19 cellular contexts compared by ENCODE assay signal in the genomic region with DNA sequence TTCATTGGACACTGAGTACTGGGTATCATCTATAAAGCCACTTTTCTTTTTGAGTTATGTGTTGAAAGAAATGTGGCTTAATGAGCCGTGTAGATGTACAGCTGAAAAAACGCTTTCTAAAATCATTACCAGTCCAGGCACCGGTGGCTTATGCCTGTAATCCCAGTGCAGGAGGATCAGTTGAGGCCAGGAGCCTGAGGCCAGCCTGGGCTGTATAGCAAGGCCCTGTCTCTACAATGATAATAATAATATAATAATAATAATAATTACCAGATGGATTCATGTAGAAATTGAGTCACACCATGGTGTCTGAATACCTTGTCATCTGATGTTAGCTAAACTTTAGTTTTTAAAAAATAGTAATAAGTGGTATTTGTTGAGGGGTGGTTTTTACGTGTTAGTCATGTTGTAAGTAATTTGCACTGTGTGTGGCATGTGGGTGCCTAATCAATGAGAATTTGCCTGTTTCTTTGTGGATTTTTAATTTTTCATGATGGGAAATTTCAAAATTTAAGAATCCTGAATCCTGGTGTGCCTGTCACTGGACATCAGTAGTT. TPM values are rescaled to one million over a fixed set of nuclear protein-coding genes. Genes with fewer than 3 reads are reported as not detected.
DNase-seq lines count a peak whose midpoint lies in the region; ATAC-seq and TF ChIP-seq lines count a peak whose summit lies in the region.
"Had no signal": no experiment of that assay in that cellular context is flagged by ENCODE, and none has a peak within 500 bp of the region (broad histone marks: within the 10 kb centered on the region; RNA-seq: fewer than 3 reads in every experiment).

No MANE protein-coding gene starts in this region.

- intact Hi-C loops in MCF 10A (cut with micrococcal nuclease) (no loop called here), mammary epithelial cell (cut with micrococcal nuclease) (loop anchor here (10.0 kb wide), 1 partner anchor 310 kb away; no protein-coding TSS in a partner anchor), activated B cell treated with CpG ODN at 0.5 μM for 24 hours (cut with micrococcal nuclease) (loop anchor here (5.0 to 10.0 kb wide), 2 partner anchors 307 to 420 kb away; a partner anchor contains a TSS)

- TF ChIP-seq CTCF in MCF 10A (IDR thresholded peaks at IDR 0.05; ENCODE audit: unreplicated experiment) (no peak), mammary epithelial cell (conservative IDR thresholded peaks at IDR 0.05 in 1 of 2, IDR thresholded peaks at IDR 0.05 in 1 of 2; ENCODE audit: extremely low read depth in 1 of 2, insufficient read depth in 1 of 2, low read depth in 1 of 2, low read length in 2 of 2) (no peak), activated B cell treated with CpG ODN at 0.5 μM for 24 hours (IDR thresholded peaks at IDR 0.05) (no peak), endothelial cell (IDR thresholded peaks at IDR 0.05; ENCODE audit: unreplicated experiment) (no peak), HFFc6 (IDR thresholded peaks at IDR 0.05) (no peak)

- in situ Hi-C loops in mammary epithelial cell (cut with MboI; ENCODE audit: low sequenced_read_pairs in 2 of 2), result no loop called here

- H3K27me3 ChIP-seq in mammary epithelial cell (ENCODE audit: insufficient read depth, low read length), result no peaks in the 10 kb centered on the region
- H3K27me3 ChIP-seq: BE2C, sigmoid colon, upper lobe of right lung had no signal

- H3K27ac Mint-ChIP-seq in MCF 10A (ENCODE audit: low read depth, unreplicated experiment) (peak overlapping the region; percentile 76), activated B cell treated with CpG ODN at 0.5 μM for 24 hours (peak overlapping the region; percentile 93), endothelial cell (ENCODE audit: unreplicated experiment) (peak overlapping the region; percentile 64), HFFc6 (no peak overlapping the region)

- H3K4me1 Mint-ChIP-seq in MCF 10A (ENCODE audit: insufficient read depth, unreplicated experiment) (peaks cover 16% of the 10 kb centered on the region), activated B cell treated with CpG ODN at 0.5 μM for 24 hours (peaks cover 87% of the 10 kb centered on the region), endothelial cell (ENCODE audit: unreplicated experiment) (peaks cover 70% of the 10 kb centered on the region), HFFc6 (ENCODE audit: low read depth) (peaks cover 6% of the 10 kb centered on the region; the same call in 1 of the 2 replicates)

- POLR2A ChIA-PET in MCF 10A (lab: Yijun Ruan, JAX) (interaction anchor here (1.0 kb wide), 1 partner anchor 22 kb away, joined by 6 read pairs; no protein-coding TSS in a partner anchor), activated B cell treated with CpG ODN at 0.5 μM for 24 hours (lab: Charles Lee) (interaction anchor here (0.8 to 3.9 kb wide), 7 partner anchors 15 to 445 kb away, joined by 3 to 44 read pairs (median 11); a partner anchor contains a TSS)

- no peak overlapping the region for H2AFZ ChIP-seq in mammary epithelial cell (ENCODE audit: low read depth, low read length)

- H3K9me3 ChIP-seq in mammary epithelial cell (replicated peaks; ENCODE audit: insufficient read depth, low read length), result no peaks in the 10 kb centered on the region
- H3K9me3 ChIP-seq: BE2C, sigmoid colon, upper lobe of right lung had no signal

- H4K20me1 ChIP-seq in mammary epithelial cell (ENCODE audit: insufficient read depth, low read length), result no peaks in the 10 kb centered on the region

- H3K27me3 Mint-ChIP-seq in MCF 10A (ENCODE audit: insufficient read depth, unreplicated experiment), result no peaks in the 10 kb centered on the region
- no peaks in the 10 kb centered on the region for H3K27me3 Mint-ChIP-seq in activated B cell treated with CpG ODN at 0.5 μM for 24 hours
- H3K27me3 Mint-ChIP-seq in endothelial cell (ENCODE audit: unreplicated experiment), result peaks cover 4% of the 10 kb centered on the region
- no peaks in the 10 kb centered on the region for H3K27me3 Mint-ChIP-seq in HFFc6 (ENCODE audit: insufficient read depth)

- DNase-seq in MCF 10A (ENCODE audit: unreplicated experiment) (no peak), mammary epithelial cell (no peak), activated B cell treated with CpG ODN at 0.5 μM for 24 hours (no peak), endothelial cell (ENCODE audit: low spot score) (no peak), HuH-7.5 (ENCODE audit: low spot score) (no peak), HFFc6 (no peak)
- DNase-seq: activated CD4-positive, alpha-beta T cell treated with anti-CD3 and anti-CD28 coated beads, Interleukin-2, amount 50 U/mL, for 1 hour; amniotic stem cell; BE2C; cerebellar nuclear complex; DND-41; GOT3; NCI-H1048; NCI-H82; sigmoid colon; stimulated activated CD4-positive, alpha-beta T cell treated with anti-CD3 and anti-CD28 coated beads, Interleukin-4, amount 100 ng/mL, for 1 hour; SW 1271; upper lobe of right lung had no signal

- no peak overlapping the region for H3K27ac ChIP-seq in mammary epithelial cell (ENCODE audit: insufficient read depth, low read depth, low read length)
- H3K27ac ChIP-seq: sigmoid colon had no signal

- no peak overlapping the region for H3K4me2 ChIP-seq in mammary epithelial cell (ENCODE audit: insufficient read depth, low read depth, low read length)

- peaks cover 93% of the 10 kb centered on the region for H3K79me2 ChIP-seq in mammary epithelial cell (ENCODE audit: insufficient read depth, low read length)

- CTCF ChIA-PET in MCF 10A (lab: Yijun Ruan, JAX), result interaction anchor here (0.8 kb wide), 1 partner anchor 16 kb away, joined by 3 read pairs; no protein-coding TSS in a partner anchor
- CTCF ChIA-PET in mammary epithelial cell (lab: Charles Lee; ENCODE audit: low non-redundant PET), result no interaction called here
- CTCF ChIA-PET in activated B cell treated with CpG ODN at 0.5 μM for 24 hours (lab: Charles Lee), result interaction anchor here (1.1 kb wide), 1 partner anchor 34 kb away, joined by 3 read pairs; no protein-coding TSS in a partner anchor

- ATAC-seq in activated B cell treated with CpG ODN at 0.5 μM for 24 hours (ENCODE audit: low read depth) (no peak), HG03565 (IDR thresholded peaks at IDR 0.05; ENCODE audit: unreplicated experiment) (no peak)

- H3K36me3 Mint-ChIP-seq in MCF 10A (ENCODE audit: insufficient read depth, unreplicated experiment) (peaks cover 6% of the 10 kb centered on the region), activated B cell treated with CpG ODN at 0.5 μM for 24 hours (ENCODE audit: low read depth) (peaks cover 13% of the 10 kb centered on the region), endothelial cell (ENCODE audit: low read depth, unreplicated experiment) (peaks cover 12% of the 10 kb centered on the region), HFFc6 (ENCODE audit: low read depth) (no peaks in the 10 kb centered on the region)

- no TSS peak for BruUV-seq in MCF 10A (replicated peaks; lab: Mats Ljungman, UMichigan)
- no TSS peak for BruUV-seq in mammary epithelial cell (replicated peaks; lab: Mats Ljungman, UMichigan)

- WGBS in mammary epithelial cell (ENCODE audit: low coverage, missing lambda C conversion rate), result 90% methylated on average over 4 of the region's 4 CpGs

- dilution Hi-C loops in mammary epithelial cell (cut with HindIII; ENCODE audit: low sequenced_read_pairs), result no loop called here

- H3K4me3 Mint-ChIP-seq in MCF 10A (ENCODE audit: unreplicated experiment) (no peak overlapping the region), activated B cell treated with CpG ODN at 0.5 μM for 24 hours (no peak overlapping the region), endothelial cell (ENCODE audit: unreplicated experiment) (peak overlapping the region; percentile 25), HFFc6 (no peak overlapping the region)

- peaks cover 4% of the 10 kb centered on the region for H3K4me1 ChIP-seq in mammary epithelial cell (ENCODE audit: insufficient read depth, low read length)
- H3K4me1 ChIP-seq: BE2C had no signal

- H3K9me3 Mint-ChIP-seq in MCF 10A (ENCODE audit: unreplicated experiment) (no peaks in the 10 kb centered on the region), activated B cell treated with CpG ODN at 0.5 μM for 24 hours (no peaks in the 10 kb centered on the region), endothelial cell (ENCODE audit: unreplicated experiment) (no peaks in the 10 kb centered on the region), HFFc6 (no peaks in the 10 kb centered on the region)

- H3K4me3 ChIP-seq in mammary epithelial cell (replicated peaks in 1 of 3; ENCODE audit: insufficient read depth in 1 of 3, low read depth in 2 of 3, low read length in 3 of 3), result no peak overlapping the region
- H3K4me3 ChIP-seq: sigmoid colon, upper lobe of right lung had no signal

- no peak overlapping the region for H3K9ac ChIP-seq in mammary epithelial cell (ENCODE audit: insufficient read depth, low read length)

- H3K36me3 ChIP-seq in mammary epithelial cell (ENCODE audit: insufficient read depth, low read length), result no peaks in the 10 kb centered on the region
- H3K36me3 ChIP-seq: BE2C, sigmoid colon, upper lobe of right lung had no signal

RNA-seq across cellular contexts. Expression of a gene that starts 30.1 kb away (rescaled TPM):
- total RNA-seq in MCF 10A (2022), result 35.3 and 36.5 TPM in 2 replicates
- 10 to 100 TPM; 49.2 to 73.2 TPM for total RNA-seq in mammary epithelial cell
- polyA plus RNA-seq in mammary epithelial cell, result 48.1 TPM
- polyA minus RNA-seq in mammary epithelial cell, result 58.0 TPM
- 52.9 and 53.4 TPM in 2 replicates for total RNA-seq in activated B cell treated with CpG ODN at 0.5 μM for 24 hours
- total RNA-seq in endothelial cell (ENCODE audit: unreplicated experiment), result 93.7 TPM
- total RNA-seq in HFFc6 (2021; fragmentation: NEBNext Ultra II Directional; extraction: Animal tissue kit (Norgen Biotek cat#: 25700)), result 10 to 100 TPM; 18.6 to 20.2 (median 19.8) TPM
